In the genomic region with DNA sequence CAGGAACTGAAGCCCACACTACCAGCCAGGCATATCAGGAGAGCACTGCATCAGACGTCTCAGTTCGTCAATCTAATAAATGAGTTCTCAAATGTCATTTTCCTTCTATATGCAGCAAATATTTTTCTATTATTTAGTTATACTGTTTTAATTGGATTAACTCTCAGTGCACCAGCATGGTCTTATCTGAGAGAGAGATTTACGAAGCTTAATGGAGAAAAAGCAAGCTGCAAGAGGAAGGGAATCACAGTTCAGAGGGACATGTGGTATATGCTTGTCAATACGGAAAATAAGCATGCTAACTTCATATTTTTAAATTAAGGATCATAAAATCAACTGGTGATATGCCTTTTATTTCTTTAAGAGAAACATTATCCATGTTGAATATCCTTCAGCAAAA, we compare ENCODE assay signal across 17 cellular contexts.
DNase-seq lines count a peak whose midpoint lies in the region; ATAC-seq lines count a peak whose summit lies in the region.
"Had no signal": no experiment of that assay in that cellular context is flagged by ENCODE, and none has a peak within 500 bp of the region (broad histone marks: within the 10 kb centered on the region; RNA-seq: fewer than 3 reads in every experiment).

No MANE protein-coding gene starts in this region.

- DNase-seq in NCI-H82 (lab: John Stamatoyannopoulos, UW) = peak; percentile 31
- no peak for DNase-seq in NCI-H82 treated with DMSO at 0.1 percent for 48 hours (lab: John Stamatoyannopoulos, UW; ENCODE audit: unreplicated experiment)
- DNase-seq in SK-N-DZ (ENCODE audit: low spot score) = peak; percentile 83
- DNase-seq in left kidney (ENCODE audit: low read depth, low spot score) = peak; percentile 29
- DNase-seq in NCI-H446 treated with DMSO at 0.1 percent for 48 hours (lab: John Stamatoyannopoulos, UW) = no peak
- DNase-seq: Calu3; CD8-positive, alpha-beta T cell; DMS 273 treated with DMSO at 0.1 percent for 48 hours; DND-41; EL; GOT3; H7; HFFc6; IMR-90 had no signal

- no peak for ATAC-seq in GM19395 (IDR thresholded peaks at IDR 0.05; ENCODE audit: unreplicated experiment)
- no peak for ATAC-seq in HG02588 (IDR thresholded peaks at IDR 0.05; ENCODE audit: unreplicated experiment)
- ATAC-seq: CD8-positive, alpha-beta T cell; HCT116 had no signal

Comparison
In these comparisons a context has a peak if more than half of its experiments do, and no peak if none do; other contexts are left out.
1. DNase-seq: peak in NCI-H82 (single experiment), SK-N-DZ (single experiment) and left kidney (single experiment); none in NCI-H82 treated with DMSO at 0.1 percent for 48 hours (single experiment) and NCI-H446 treated with DMSO at 0.1 percent for 48 hours (single experiment).